Comparison of ENCODE assay signal across 1 cellular context in genomic region chr1:196897158-196897828, GRCh38.
TF ChIP-seq lines count a peak whose summit lies in the region.

No MANE protein-coding gene starts in this region.

TF ChIP-seq in SK-N-SH, 30 proteins besides CTCF, POLR2A, EP300 and RAD21:
- TF ChIP-seq SMC3 (IDR thresholded peaks at IDR 0.05; ENCODE audit: low read depth, low read length) = no peak
